In the genomic region with DNA sequence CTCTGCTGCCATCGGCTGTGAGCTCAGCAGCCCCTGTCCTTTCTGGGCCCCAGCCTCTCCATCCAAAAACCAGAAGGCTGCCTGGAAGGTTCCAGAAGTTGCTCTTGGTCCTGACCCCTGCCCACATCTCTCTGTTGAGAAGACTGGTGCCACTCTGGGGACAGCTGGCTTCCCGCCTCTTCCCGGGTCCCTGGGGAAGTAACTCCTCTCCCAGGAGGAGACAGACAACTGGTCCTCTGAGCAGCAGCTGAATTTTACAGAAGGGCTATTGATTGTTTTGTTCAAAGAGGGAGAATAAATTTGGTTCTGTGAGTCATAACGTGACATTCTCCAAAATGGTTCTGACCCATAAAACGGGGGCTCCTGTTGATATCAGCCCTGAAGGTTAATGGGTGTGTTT, we compare ENCODE assay signal across 27 cellular contexts.
"Had no signal": no experiment of that assay in that cellular context is flagged by ENCODE, and none has a peak within 500 bp of the region (broad histone marks: within the 10 kb centered on the region; RNA-seq: fewer than 3 reads in every experiment).

No MANE protein-coding gene starts in this region.

- H3K4me3 ChIP-seq: left lung, lower lobe of right lung, pancreas, prostate gland, spleen, suprapubic skin, thoracic aorta, tibial artery, upper lobe of right lung, uterus had no signal

- H3K9me3 ChIP-seq: left lung, lower lobe of right lung, pancreas, prostate gland, suprapubic skin, thoracic aorta, tibial artery, upper lobe of right lung, uterus had no signal

- H3K36me3 ChIP-seq: left lung, lower lobe of right lung, pancreas, prostate gland, spleen, suprapubic skin, thoracic aorta, tibial artery, upper lobe of right lung, uterus had no signal

- H3K27ac ChIP-seq: left lung, lower lobe of right lung, pancreas, prostate gland, spleen, suprapubic skin, thoracic aorta, tibial artery, upper lobe of right lung had no signal

- FAIRE-seq: islet of Langerhans, kidney, pancreas, small intestine had no signal

- H3K27me3 ChIP-seq: left lung, pancreas, spleen, suprapubic skin, upper lobe of right lung, uterus had no signal

- ATAC-seq: left colon; left lung; lower lobe of right lung; naive thymus-derived CD4-positive, alpha-beta T cell; natural killer cell treated with Interleukin-12 subunit alpha and Interleukin-12 subunit beta and Interleukin-15 and Interleukin-18, amount 100 ng/mL, for 72 hours; pancreas; right cardiac atrium; sciatic nerve; stimulated activated effector memory CD8-positive, alpha-beta T cell treated with anti-CD3 and anti-CD28 coated beads, Interleukin-12 subunit alpha, Interleukin-12 subunit beta, amount 100 ng/mL, for 72 hours; upper lobe of right lung had no signal

- DNase-seq: hypothalamus; immature natural killer cell; kidney; left colon; left lung; lower lobe of right lung; mammary epithelial cell; mesenchymal stem cell; naive thymus-derived CD4-positive, alpha-beta T cell; pancreas; retina; right cardiac atrium; small intestine; spleen; stimulated activated CD4-positive, alpha-beta T cell treated with anti-CD3 and anti-CD28 coated beads, Interleukin-4, amount 100 ng/mL, for 24 hours; stimulated activated naive CD4-positive, alpha-beta T cell; tibial artery; trophoblast cell; upper lobe of right lung; uterus had no signal
